ENCODE assay signal across 8 cellular contexts in genomic region chr16:19583665-19584300, GRCh38. TPM values are rescaled to one million over a fixed set of nuclear protein-coding genes. Genes with fewer than 3 reads are reported as not detected.
DNase-seq lines count a peak whose midpoint lies in the region; ATAC-seq and TF ChIP-seq lines count a peak whose summit lies in the region.

No MANE protein-coding gene starts in this region.

- peaks cover 33% of the 10 kb centered on the region for H3K36me3 ChIP-seq in CD8-positive, alpha-beta T cell (ENCODE audit: insufficient read depth, low read length)
- H3K36me3 ChIP-seq in H7 (replicated peaks; ENCODE audit: control insufficient read depth, insufficient read depth, low read length) (peaks cover 9% of the 10 kb centered on the region), OCI-LY1 (ENCODE audit: insufficient read depth, low read length) (peaks cover 58% of the 10 kb centered on the region), brain microvascular endothelial cell (replicated peaks) (peaks cover 31% of the 10 kb centered on the region), left lung (peaks cover 0 to 91% of the 10 kb centered on the region in 2 donors), testis (ENCODE audit: low read depth, missing control alignments) (no peaks in the 10 kb centered on the region)

- POLR2A ChIA-PET in CD8-positive, alpha-beta T cell (lab: Charles Lee) = no interaction called here

- intact Hi-C loops in CD8-positive, alpha-beta T cell (cut with DNase I, micrococcal nuclease) = loop anchor here (1.0 to 2.0 kb wide), 2 partner anchors 25 to 303 kb away; no protein-coding TSS in a partner anchor
- intact Hi-C loops in left lung (cut with DNase I) = no loop called here
- intact Hi-C loops in testis (cut with DNase I; ENCODE audit: low total_unique reads) = no loop called here

- peaks cover 81% of the 10 kb centered on the region for H3K36me3 Mint-ChIP-seq in CD8-positive, alpha-beta T cell

- peak; percentile 63 for TF ChIP-seq CTCF in CD8-positive, alpha-beta T cell (IDR thresholded peaks at IDR 0.05)
- TF ChIP-seq CTCF in OCI-LY1 (IDR thresholded peaks at IDR 0.05; ENCODE audit: low read length) (peak; percentile 90), brain microvascular endothelial cell (IDR thresholded peaks at IDR 0.05; ENCODE audit: low read depth, low read length, missing control alignments) (peak; percentile 95), left lung (IDR thresholded peaks at IDR 0.05) (peak; percentile 64 to 75), testis (IDR thresholded peaks at IDR 0.05) (peak; percentile 23 to 64 (median 60))

- H3K9me3 ChIP-seq in CD8-positive, alpha-beta T cell (ENCODE audit: low read length) = no peaks in the 10 kb centered on the region
- no peaks in the 10 kb centered on the region for H3K9me3 ChIP-seq in OCI-LY1 (ENCODE audit: low read length)
- H3K9me3 ChIP-seq in left lung = no peaks in the 10 kb centered on the region
- no peaks in the 10 kb centered on the region for H3K9me3 ChIP-seq in testis

- H3F3A ChIP-seq in OCI-LY1 (ENCODE audit: insufficient read depth, low read length) = no peaks in the 10 kb centered on the region

- no peak overlapping the region for H3K4me2 ChIP-seq in OCI-LY1 (ENCODE audit: low read length)

- TF ChIP-seq POLR2A in testis (IDR thresholded peaks at IDR 0.05) = no peak

- H4K20me1 ChIP-seq in OCI-LY1 (ENCODE audit: insufficient read depth, low read length) = no peaks in the 10 kb centered on the region

- no peak overlapping the region for H3K4me3 Mint-ChIP-seq in CD8-positive, alpha-beta T cell

- no peaks in the 10 kb centered on the region for H3K79me2 ChIP-seq in OCI-LY1 (ENCODE audit: insufficient read depth, low read length)

- H3K9ac ChIP-seq in OCI-LY1 (ENCODE audit: low read length) = no peak overlapping the region

- peak; percentile 75 for ATAC-seq in CD8-positive, alpha-beta T cell
- peak; percentile 91 for ATAC-seq in left lung

- H3K27me3 Mint-ChIP-seq in CD8-positive, alpha-beta T cell (ENCODE audit: low read depth) = no peaks in the 10 kb centered on the region

- CTCF ChIA-PET in CD8-positive, alpha-beta T cell (lab: Charles Lee) = interaction anchor here (0.9 to 2.4 kb wide), 11 partner anchors 9 to 307 kb away, joined by 3 to 18 read pairs (median 4); partner anchors contain the start of gene GPRC5B

- H3K9me3 Mint-ChIP-seq in CD8-positive, alpha-beta T cell = peaks cover 6% of the 10 kb centered on the region

- no peaks in the 10 kb centered on the region for H3K4me1 ChIP-seq in CD8-positive, alpha-beta T cell (ENCODE audit: insufficient read depth, low read length)
- H3K4me1 ChIP-seq in OCI-LY1 (ENCODE audit: insufficient read depth, low read length, severe bottlenecking) (no peaks in the 10 kb centered on the region), left lung (no peaks in the 10 kb centered on the region), testis (no peaks in the 10 kb centered on the region)

- no peaks in the 10 kb centered on the region for H3K4me1 Mint-ChIP-seq in CD8-positive, alpha-beta T cell (ENCODE audit: low read depth)

- WGBS in testis, 2 donors = 64 to 73% methylated on average over 5 of the region's 5 CpGs

- no peak overlapping the region for H3K27ac Mint-ChIP-seq in CD8-positive, alpha-beta T cell

- no peak overlapping the region for H2AFZ ChIP-seq in OCI-LY1 (ENCODE audit: low read length)

- in situ Hi-C loops in brain microvascular endothelial cell (cut with HindIII; ENCODE audit: low pct_ligation_motif_present, low sequenced_read_pairs) = no loop called here

- H3K27me3 ChIP-seq in CD8-positive, alpha-beta T cell (ENCODE audit: insufficient read depth, low read length) = no peaks in the 10 kb centered on the region
- H3K27me3 ChIP-seq in H7 (ENCODE audit: control insufficient read depth, insufficient read depth, low read length) (no peaks in the 10 kb centered on the region), OCI-LY1 (ENCODE audit: insufficient read depth, low read length) (no peaks in the 10 kb centered on the region), brain microvascular endothelial cell (replicated peaks) (no peaks in the 10 kb centered on the region), left lung (no peaks in the 10 kb centered on the region), testis (no peaks in the 10 kb centered on the region)

- no peak overlapping the region for H3K27ac ChIP-seq in CD8-positive, alpha-beta T cell (ENCODE audit: low read depth, low read length)
- H3K27ac ChIP-seq in OCI-LY1 (ENCODE audit: low read depth, low read length, poor library complexity, severe bottlenecking) (no peak overlapping the region), brain microvascular endothelial cell (no peak overlapping the region), left lung (no peak overlapping the region), testis (no peak overlapping the region)

- peak in 2 of 7 experiments; percentile 8 to 22 for DNase-seq in CD8-positive, alpha-beta T cell
- DNase-seq in H7 (peak; percentile 54), brain microvascular endothelial cell (peak; percentile 47), left lung (no peak), testis (peak; percentile 48), GF-D8 (lab: John Stamatoyannopoulos, UW) (no peak), NK-92 (lab: John Stamatoyannopoulos, UW; ENCODE audit: unreplicated experiment) (no peak)

- no peak overlapping the region for H3K4me3 ChIP-seq in CD8-positive, alpha-beta T cell (ENCODE audit: low read depth, low read length)
- no peak overlapping the region for H3K4me3 ChIP-seq in H7 (ENCODE audit: insufficient read depth, low read depth, low read length)
- H3K4me3 ChIP-seq in OCI-LY1 (ENCODE audit: low read depth, low read length, poor library complexity, severe bottlenecking) = no peak overlapping the region
- H3K4me3 ChIP-seq in brain microvascular endothelial cell (ENCODE audit: low read depth, low read length) = no peak overlapping the region
- H3K4me3 ChIP-seq in left lung = no peak overlapping the region
- H3K4me3 ChIP-seq in testis = no peak overlapping the region

- H3K9me2 ChIP-seq in OCI-LY1 (ENCODE audit: low read depth, low read length) = no peaks in the 10 kb centered on the region

RNA-seq across cellular contexts. Expression of gene VPS35L, which starts 28.3 kb away (rescaled TPM):
- total RNA-seq in CD8-positive, alpha-beta T cell = 10 to 100 TPM; 26.5 to 27.3 TPM
- 31.8 and 46.0 TPM in 2 replicates for total RNA-seq in H7 (2014; rRNA removed; shearing (Covaris generic))
- 10 to 100 TPM; 57.3 to 70.2 TPM for total RNA-seq in left lung
- 10 to 100 TPM; 76.1 to 88.9 TPM for total RNA-seq in testis
- polyA plus RNA-seq in testis (ENCODE audit: insufficient read depth, low read depth, low replicate concordance) = 80.5 TPM

Comparison
In these comparisons a context has a peak if more than half of its experiments do, and no peak if none do; other contexts are left out.
1. DNase-seq: peak in H7 (single experiment), brain microvascular endothelial cell (single experiment) and testis (single experiment); none in left lung (0 of 2), GF-D8 (single experiment) and NK-92 (single experiment).
2. intact Hi-C loops: an anchor here in CD8-positive, alpha-beta T cell (1.0 to 2.0 kb wide); none called in left lung and testis.
3. Peak in every context shown above with its lines, with median percentiles within 50 percentile points of each other: CTCF ChIP-seq.